In the genomic region with DNA sequence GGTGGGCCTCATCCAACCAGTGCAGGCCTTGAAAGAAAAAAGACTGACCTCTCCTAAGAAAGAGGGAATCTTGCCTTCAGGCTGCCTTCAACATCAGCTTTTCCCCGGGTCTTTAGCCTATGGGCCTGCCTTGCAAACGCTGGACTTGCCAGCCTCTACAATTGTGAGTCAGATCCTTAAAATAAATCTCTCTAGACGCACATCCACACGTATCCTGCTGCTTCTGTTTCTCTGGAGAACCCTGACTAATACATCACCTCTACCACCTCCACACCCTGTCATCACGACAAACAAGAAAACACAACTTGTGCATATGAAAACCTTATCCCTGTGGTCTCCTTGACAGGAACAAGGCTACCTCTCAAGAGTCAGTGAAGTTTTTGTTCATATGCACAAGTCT, we compare ENCODE assay signal across 12 cellular contexts. TPM values are rescaled to one million over a fixed set of nuclear protein-coding genes. Genes with fewer than 3 reads are reported as not detected.
DNase-seq lines count a peak whose midpoint lies in the region; ATAC-seq and TF ChIP-seq lines count a peak whose summit lies in the region.
"Had no signal": no experiment of that assay in that cellular context is flagged by ENCODE, and none has a peak within 500 bp of the region (broad histone marks: within the 10 kb centered on the region; RNA-seq: fewer than 3 reads in every experiment).

No MANE protein-coding gene starts in this region.

- POLR2A ChIA-PET in AG04449 (lab: Yijun Ruan, JAX), result no interaction called here

- DNase-seq in AG04449 (ENCODE audit: low read depth, low spot score), result peak; percentile 59
- DNase-seq in M059J (ENCODE audit: low read depth), result peak; percentile 93
- no peak for DNase-seq in coronary artery (ENCODE audit: low spot score)
- DNase-seq in mesenchymal stem cell, result peak; percentile 96
- no peak for DNase-seq in omental fat pad (ENCODE audit: low spot score)
- no peak for DNase-seq in uterus
- DNase-seq: activated B cell treated with CpG ODN at 0.5 μM for 24 hours; activated naive CD4-positive, alpha-beta T cell treated with anti-CD3 and anti-CD28 coated beads, Interleukin-2, amount 50 U/mL, for 16 hours; NCI-H1417 had no signal

- H2BK120ac ChIP-seq in mesenchymal stem cell (ENCODE audit: low read depth, low read length), result no peak overlapping the region

- ATAC-seq in HG03378 (IDR thresholded peaks at IDR 0.05; ENCODE audit: unreplicated experiment) (no peak), omental fat pad (ENCODE audit: low FRiP score) (no peak), GM18519 (IDR thresholded peaks at IDR 0.05; ENCODE audit: low FRiP score, unreplicated experiment) (no peak)

- no peak overlapping the region for H3K4me3 ChIP-seq in AG04449 (ENCODE audit: low read depth, low read length)
- H3K4me3 ChIP-seq in coronary artery, result no peak overlapping the region
- no peak overlapping the region for H3K4me3 ChIP-seq in mesenchymal stem cell (ENCODE audit: insufficient read depth in 1 of 2, low read depth in 1 of 2, low read length in 2 of 2)
- H3K4me3 ChIP-seq in uterus, result no peak overlapping the region

- 3% methylated on average over 5 of the region's 5 CpGs for WGBS in mesenchymal stem cell

- peaks cover 8% of the 10 kb centered on the region for H3K9me3 ChIP-seq in mesenchymal stem cell (ENCODE audit: control insufficient read depth, low read length)
- no peaks in the 10 kb centered on the region for H3K9me3 ChIP-seq in uterus

- H4K91ac ChIP-seq in mesenchymal stem cell (ENCODE audit: low read length), result no peak overlapping the region

- H3K4me1 ChIP-seq in mesenchymal stem cell (ENCODE audit: control insufficient read depth, insufficient read depth, low read depth, low read length) (peaks cover 20% of the 10 kb centered on the region), uterus (peaks cover 0 to 12% of the 10 kb centered on the region in 2 donors)

- no peak overlapping the region for H4K8ac ChIP-seq in mesenchymal stem cell (ENCODE audit: low read length)

- intact Hi-C loops in uterus (cut with DNase I; ENCODE audit: low total_unique reads), result no loop called here

- TF ChIP-seq POLR2A in uterus (IDR thresholded peaks at IDR 0.05), result no peak

- no peak overlapping the region for H3K23ac ChIP-seq in mesenchymal stem cell (ENCODE audit: low read length in 2 of 2)

- H2BK12ac ChIP-seq in mesenchymal stem cell (ENCODE audit: low read length in 2 of 2), result no peak overlapping the region

- CTCF ChIA-PET in AG04449 (lab: Yijun Ruan, JAX), result no interaction called here

- no peak overlapping the region for H3K4me2 ChIP-seq in mesenchymal stem cell (ENCODE audit: low read length, poor library complexity, severe bottlenecking)

- no peak overlapping the region for H3K18ac ChIP-seq in mesenchymal stem cell (ENCODE audit: low read depth in 1 of 2, low read length in 2 of 2)

- peak overlapping the region; percentile 54 to 66 for H3K27ac ChIP-seq in coronary artery
- peak overlapping the region; percentile 15 for H3K27ac ChIP-seq in mesenchymal stem cell (ENCODE audit: low read length, poor library complexity, severe bottlenecking)
- no peak overlapping the region for H3K27ac ChIP-seq in uterus
- H3K27ac ChIP-seq: C4-2B had no signal

- peak overlapping the region; percentile 58 for H3K9ac ChIP-seq in mesenchymal stem cell (ENCODE audit: low read length)

- H2BK5ac ChIP-seq in mesenchymal stem cell (ENCODE audit: low read depth, low read length, poor library complexity, severe bottlenecking), result no peak overlapping the region

- no peak overlapping the region for H2BK15ac ChIP-seq in mesenchymal stem cell (ENCODE audit: low read depth, poor library complexity, severe bottlenecking)

- peaks cover 5% of the 10 kb centered on the region for H3K79me1 ChIP-seq in mesenchymal stem cell (replicated peaks; ENCODE audit: low read length, poor library complexity, severe bottlenecking)

- TF ChIP-seq CTCF in AG04449 (IDR thresholded peaks at IDR 0.05; ENCODE audit: insufficient read depth, low read length, missing control alignments) (no peak), coronary artery (IDR thresholded peaks at IDR 0.05) (no peak), omental fat pad (IDR thresholded peaks at IDR 0.05) (no peak), uterus (IDR thresholded peaks at IDR 0.05) (no peak)

- peaks cover 6 to 9% of the 10 kb centered on the region in 2 experiments for H3K36me3 ChIP-seq in mesenchymal stem cell (ENCODE audit: control insufficient read depth in 1 of 2, insufficient read depth in 2 of 2, low read depth in 1 of 2, low read length in 2 of 2)
- no peaks in the 10 kb centered on the region for H3K36me3 ChIP-seq in uterus

- no peak overlapping the region for H3K4ac ChIP-seq in mesenchymal stem cell (ENCODE audit: low read depth in 1 of 2, low read length in 2 of 2)

- H3K27me3 ChIP-seq in mesenchymal stem cell (ENCODE audit: control insufficient read depth in 1 of 2, insufficient read depth in 1 of 2, low read length in 2 of 2) (no peaks in the 10 kb centered on the region), uterus (no peaks in the 10 kb centered on the region)

- no peak overlapping the region for H2AFZ ChIP-seq in mesenchymal stem cell (ENCODE audit: low read depth, low read length)

- no peak overlapping the region for H3K14ac ChIP-seq in mesenchymal stem cell (ENCODE audit: low read length in 2 of 2)

- no peak overlapping the region for H2AK5ac ChIP-seq in mesenchymal stem cell (ENCODE audit: low read length, severe bottlenecking)

RNA-seq across cellular contexts. Expression of gene CYFIP1, which starts 11.8 kb away (rescaled TPM):
- total RNA-seq in M059J (2014; rRNA removed; shearing (Covaris generic)), result 37.2 and 75.5 TPM in 2 replicates
- polyA plus RNA-seq in mesenchymal stem cell (2013, experiment 1 of 2), result 42.1 TPM
- polyA plus RNA-seq in mesenchymal stem cell (2013, experiment 2 of 2), result 39.2 TPM
- total RNA-seq in omental fat pad (100 to 1,000 TPM in 2 of 4 donors, 10 to 100 TPM in 2; 86.4 to 129 (median 97.5) TPM), uterus (100 to 1,000 TPM in 2 of 4 donors, 10 to 100 TPM in 2; 61.5 to 145 (median 101) TPM)

Comparison
In these comparisons a context has a peak if more than half of its experiments do, and no peak if none do; other contexts are left out.
1. DNase-seq: peak in AG04449 (single experiment), M059J (single experiment) and mesenchymal stem cell (single experiment); none in coronary artery (single experiment), omental fat pad (single experiment) and uterus (0 of 2).
2. H3K27ac ChIP-seq: peak in coronary artery (2 of 2) and mesenchymal stem cell (single experiment); none in uterus (0 of 2).